2 cellular contexts compared by ENCODE assay signal in the genomic region with DNA sequence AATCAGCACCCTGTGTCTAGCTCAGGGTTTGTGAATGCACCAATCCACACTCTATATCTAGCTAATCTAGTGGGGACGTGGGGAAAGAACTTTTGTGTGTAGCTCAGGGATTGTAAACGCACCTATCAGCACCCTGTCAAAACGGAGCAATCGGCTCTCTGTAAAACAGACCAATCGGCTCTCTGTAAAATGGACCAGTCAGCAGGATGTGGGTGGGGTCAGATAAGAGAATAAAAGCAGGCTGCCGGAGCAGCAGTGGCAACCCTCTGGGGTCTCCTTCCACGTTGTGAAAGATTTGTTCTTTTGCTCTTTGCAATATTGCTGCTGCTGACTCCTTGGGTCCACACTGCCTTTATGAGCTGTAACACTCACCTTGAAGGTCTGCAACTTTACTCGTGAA. TPM values are rescaled to one million over a fixed set of nuclear protein-coding genes. Genes with fewer than 3 reads are reported as not detected.
"Had no signal": no experiment of that assay in that cellular context is flagged by ENCODE, and none has a peak within 500 bp of the region (broad histone marks: within the 10 kb centered on the region; RNA-seq: fewer than 3 reads in every experiment).

No MANE protein-coding gene starts in this region.

RNA-seq across cellular contexts. Expression of a gene that starts 33.2 kb away (rescaled TPM):
- total RNA-seq: HT-29 had no signal
- polyA plus RNA-seq: IgD-negative memory B cell had no signal
